In the genomic region with DNA sequence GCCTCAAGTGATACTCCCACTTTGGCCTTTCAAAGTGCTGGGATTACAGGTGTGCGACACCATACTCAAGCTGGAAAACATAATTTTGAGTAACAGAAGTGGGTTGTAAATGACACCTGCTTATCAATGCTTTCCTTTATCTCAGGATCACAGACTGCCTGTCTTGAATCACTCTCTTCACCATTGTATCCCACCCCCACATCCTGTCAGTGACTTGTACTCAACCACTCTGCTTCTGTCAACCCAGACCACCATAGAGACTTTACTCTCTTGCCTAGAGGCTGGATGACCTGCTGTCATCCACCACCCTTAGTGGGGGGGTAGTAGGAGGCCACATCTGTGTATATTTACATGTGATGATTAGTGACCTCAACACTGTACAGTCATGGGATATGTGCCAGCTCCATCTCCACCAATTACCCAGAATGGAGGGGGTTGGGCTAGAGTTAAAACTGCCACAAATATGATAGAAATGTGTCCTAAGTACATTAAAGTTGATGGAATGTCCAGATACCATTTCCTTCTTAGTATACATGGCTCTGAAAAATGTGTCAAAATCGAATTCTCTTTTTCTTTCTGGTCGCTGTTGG, we compare ENCODE assay signal across 14 cellular contexts.
"Had no signal": no experiment of that assay in that cellular context is flagged by ENCODE, and none has a peak within 500 bp of the region (broad histone marks: within the 10 kb centered on the region; RNA-seq: fewer than 3 reads in every experiment).

No MANE protein-coding gene starts in this region.

- H3K4me1 Mint-ChIP-seq: central memory CD8-positive, alpha-beta T cell had no signal

- H3K4me3 Mint-ChIP-seq: central memory CD8-positive, alpha-beta T cell; dendritic cell treated with granulocyte-macrophage colony-stimulating factor and Interleukin-4, amounts not matched to agents 40 ng/mL and 50 ng/mL, for 4 days; neural progenitor cell had no signal

- FAIRE-seq: islet of Langerhans, small intestine had no signal

- DNase-seq: activated CD4-positive, alpha-beta T cell treated with anti-CD3 and anti-CD28 coated beads, Interleukin-2, amount 50 U/mL, for 4 hours; activated naive CD4-positive, alpha-beta T cell treated with anti-CD3 and anti-CD28 coated beads, Interleukin-2, amount 50 U/mL, for 16 hours; activated T-cell treated with anti-CD3 and anti-CD28 coated beads, Interleukin-2, amount 50 U/mL, for 1 hour; adrenal gland; body of pancreas; erythroblast; ovary; small intestine had no signal

- H3K27ac Mint-ChIP-seq: dendritic cell treated with granulocyte-macrophage colony-stimulating factor and Interleukin-4, amounts not matched to agents 40 ng/mL and 50 ng/mL, for 4 days; neural progenitor cell had no signal

- H3K27me3 Mint-ChIP-seq: central memory CD8-positive, alpha-beta T cell; dendritic cell treated with granulocyte-macrophage colony-stimulating factor and Interleukin-4, amounts not matched to agents 40 ng/mL and 50 ng/mL, for 4 days had no signal

- H3K36me3 Mint-ChIP-seq: neural progenitor cell had no signal

- ATAC-seq: activated CD4-positive, CD25-positive, alpha-beta regulatory T cell treated with anti-CD3 and anti-CD28 coated beads, Interleukin-2, amount 50 U/mL, for 24 hours; body of pancreas had no signal

- H3K9me3 Mint-ChIP-seq: central memory CD8-positive, alpha-beta T cell; dendritic cell treated with granulocyte-macrophage colony-stimulating factor and Interleukin-4, amounts not matched to agents 40 ng/mL and 50 ng/mL, for 4 days; neural progenitor cell had no signal

- H3K4me3 ChIP-seq: adrenal gland, body of pancreas, neural progenitor cell, ovary, tibial nerve had no signal
